In genomic region chr9:121634329-121634784, GRCh38 we compare ENCODE assay signal across 14 cellular contexts. TPM values are rescaled to one million over a fixed set of nuclear protein-coding genes. Genes with fewer than 3 reads are reported as not detected.
DNase-seq lines count a peak whose midpoint lies in the region; ATAC-seq and TF ChIP-seq lines count a peak whose summit lies in the region.
"Had no signal": no experiment of that assay in that cellular context is flagged by ENCODE, and none has a peak within 500 bp of the region (broad histone marks: within the 10 kb centered on the region; RNA-seq: fewer than 3 reads in every experiment).

No MANE protein-coding gene starts in this region.

- H3K9me3 ChIP-seq in IMR-90 (ENCODE audit: control insufficient read depth, insufficient read depth, low read length), result no peaks in the 10 kb centered on the region
- H3K9me3 ChIP-seq: SJCRH30 had no signal

- TF ChIP-seq POLR2A in IMR-90 (IDR thresholded peaks at IDR 0.05; ENCODE audit: low read depth, low read length), result no peak

- peak; percentile 41 for DNase-seq in activated CD4-positive, alpha-beta T cell treated with anti-CD3 and anti-CD28 coated beads for 36 hours
- no peak for DNase-seq in activated CD4-positive, alpha-beta T cell treated with anti-CD3 and anti-CD28 coated beads, Interleukin-2, amount 50 U/mL, for 48 hours
- DNase-seq in IMR-90, result no peak
- DNase-seq in activated naive CD8-positive, alpha-beta T cell treated with anti-CD3 and anti-CD28 coated beads, Interleukin-2, amount 50 U/mL, for 24 hours, result peak; percentile 38
- peak; percentile 56 for DNase-seq in stimulated activated CD8-positive, alpha-beta memory T cell treated with anti-CD3 and anti-CD28 coated beads, Interleukin-4, amount 100 ng/mL, for 48 hours
- no peak for DNase-seq in effector CD8-positive, alpha-beta T cell (lab: John Stamatoyannopoulos, UW)
- DNase-seq in NCI-H226, result no peak
- no peak for DNase-seq in nucleus accumbens (lab: John Stamatoyannopoulos, UW)
- DNase-seq: activated naive CD4-positive, alpha-beta T cell; DMS153; HFFc6; NCI-H510A treated with DMSO at 0.1 percent for 48 hours had no signal

- no peak overlapping the region for H2BK120ac ChIP-seq in IMR-90 (ENCODE audit: low read depth, low read length)

- no peak overlapping the region for H3K18ac ChIP-seq in IMR-90 (ENCODE audit: low read depth, low read length)

- no peaks in the 10 kb centered on the region; a peak in 1 of 4 replicates for H3K79me1 ChIP-seq in IMR-90 (ENCODE audit: low read depth in 1 of 2, low read length in 2 of 2)

- no peak for TF ChIP-seq RAD21 in IMR-90 (IDR thresholded peaks at IDR 0.05; ENCODE audit: low read length)

- H3K27me3 Mint-ChIP-seq in activated CD4-positive, alpha-beta T cell treated with anti-CD3 and anti-CD28 coated beads for 36 hours, result peaks cover 6% of the 10 kb centered on the region
- H3K27me3 Mint-ChIP-seq in activated naive CD8-positive, alpha-beta T cell treated with anti-CD3 and anti-CD28 coated beads, Interleukin-2, amount 50 U/mL, for 24 hours, result peaks cover 7% of the 10 kb centered on the region

- H3K36me3 ChIP-seq in IMR-90 (ENCODE audit: control insufficient read depth, insufficient read depth, low read length), result no peaks in the 10 kb centered on the region
- H3K36me3 ChIP-seq: SJCRH30 had no signal

- H3K4me2 ChIP-seq in IMR-90 (ENCODE audit: low read depth, low read length), result no peak overlapping the region

- CTCF ChIA-PET in activated CD4-positive, alpha-beta T cell treated with anti-CD3 and anti-CD28 coated beads for 36 hours (lab: Charles Lee), result interaction anchor here (0.7 to 0.8 kb wide), 2 partner anchors 16 to 65 kb away, joined by 3 read pairs; no protein-coding TSS in a partner anchor
- CTCF ChIA-PET in IMR-90 (lab: Yijun Ruan, JAX), result no interaction called here

- no peaks in the 10 kb centered on the region for H3K27me3 ChIP-seq in IMR-90 (ENCODE audit: control insufficient read depth, insufficient read depth, low read length)
- H3K27me3 ChIP-seq: SJCRH30 had no signal

- peaks cover 16% of the 10 kb centered on the region for H4K20me1 ChIP-seq in IMR-90 (ENCODE audit: insufficient read depth, low read length)

- no peak overlapping the region for H4K5ac ChIP-seq in IMR-90 (ENCODE audit: low read depth, low read length)

- H3K9me3 Mint-ChIP-seq in activated CD4-positive, alpha-beta T cell treated with anti-CD3 and anti-CD28 coated beads for 36 hours (ENCODE audit: low read depth), result no peaks in the 10 kb centered on the region
- no peaks in the 10 kb centered on the region for H3K9me3 Mint-ChIP-seq in activated naive CD8-positive, alpha-beta T cell treated with anti-CD3 and anti-CD28 coated beads, Interleukin-2, amount 50 U/mL, for 24 hours
- H3K9me3 Mint-ChIP-seq: HFFc6, WTC11 had no signal

- BruUV-seq in IMR-90 (replicated peaks; lab: Mats Ljungman, UMichigan), result no TSS peak

- no peak overlapping the region for H3K9ac ChIP-seq in IMR-90 (ENCODE audit: low read depth, low read length)

- no peak overlapping the region for H3K27ac Mint-ChIP-seq in activated CD4-positive, alpha-beta T cell treated with anti-CD3 and anti-CD28 coated beads for 36 hours
- peak overlapping the region; percentile 10 for H3K27ac Mint-ChIP-seq in activated naive CD8-positive, alpha-beta T cell treated with anti-CD3 and anti-CD28 coated beads, Interleukin-2, amount 50 U/mL, for 24 hours
- H3K27ac Mint-ChIP-seq: HFFc6 had no signal

- no peak overlapping the region for H3K4ac ChIP-seq in IMR-90 (ENCODE audit: low read depth, low read length)

- TF ChIP-seq CTCF in IMR-90 (conservative IDR thresholded peaks at IDR 0.05; ENCODE audit: low read depth, low read length), result no peak

- H2BK5ac ChIP-seq in IMR-90 (ENCODE audit: low read depth, low read length, poor library complexity, severe bottlenecking), result no peak overlapping the region

- H3K36me3 Mint-ChIP-seq in activated CD4-positive, alpha-beta T cell treated with anti-CD3 and anti-CD28 coated beads for 36 hours (ENCODE audit: low read depth), result no peaks in the 10 kb centered on the region
- H3K36me3 Mint-ChIP-seq in activated naive CD8-positive, alpha-beta T cell treated with anti-CD3 and anti-CD28 coated beads, Interleukin-2, amount 50 U/mL, for 24 hours (ENCODE audit: low read depth), result no peaks in the 10 kb centered on the region
- H3K36me3 Mint-ChIP-seq: WTC11 had no signal

- H2AFZ ChIP-seq in IMR-90 (replicated peaks; ENCODE audit: low read length, poor library complexity), result no peak overlapping the region

- H3K4me3 ChIP-seq in IMR-90 (ENCODE audit: insufficient read depth, low read depth, low read length), result no peak overlapping the region
- H3K4me3 ChIP-seq: SJCRH30 had no signal

- H2BK15ac ChIP-seq in IMR-90 (ENCODE audit: low read depth, low read length), result no peak overlapping the region

- dilution Hi-C loops in IMR-90 (cut with HindIII; ENCODE audit: low sequenced_read_pairs, unreplicated experiment), result no loop called here

- peak overlapping the region; percentile 60 for H2AK9ac ChIP-seq in IMR-90 (replicated peaks; ENCODE audit: low read depth, low read length, poor library complexity)

- intact Hi-C loops in activated CD4-positive, alpha-beta T cell treated with anti-CD3 and anti-CD28 coated beads for 36 hours (cut with DNase I, micrococcal nuclease), result no loop called here
- intact Hi-C loops in IMR-90 (cut with micrococcal nuclease), result no loop called here

- H3K4me1 Mint-ChIP-seq in activated CD4-positive, alpha-beta T cell treated with anti-CD3 and anti-CD28 coated beads for 36 hours, result peaks cover 4% of the 10 kb centered on the region
- peaks cover 9% of the 10 kb centered on the region for H3K4me1 Mint-ChIP-seq in activated naive CD8-positive, alpha-beta T cell treated with anti-CD3 and anti-CD28 coated beads, Interleukin-2, amount 50 U/mL, for 24 hours

- ATAC-seq in activated CD4-positive, alpha-beta T cell treated with anti-CD3 and anti-CD28 coated beads for 36 hours, result peak; percentile 74
- no peak for ATAC-seq in IMR-90 (ENCODE audit: low read depth)
- ATAC-seq in activated naive CD8-positive, alpha-beta T cell treated with anti-CD3 and anti-CD28 coated beads, Interleukin-2, amount 50 U/mL, for 24 hours, result peak; percentile 73

- no CpG with 5 or more reads among the region's 8 CpGs for WGBS in IMR-90 (ENCODE audit: extremely low coverage in 2 of 2, insufficient read length in 1 of 2), 2 experiments

- H2BK20ac ChIP-seq in IMR-90 (ENCODE audit: low read depth, low read length), result no peak overlapping the region

- H3K9me1 ChIP-seq in IMR-90 (ENCODE audit: insufficient read depth, low read length), result no peaks in the 10 kb centered on the region

- POLR2A ChIA-PET in activated CD4-positive, alpha-beta T cell treated with anti-CD3 and anti-CD28 coated beads for 36 hours (lab: Charles Lee), result no interaction called here
- POLR2A ChIA-PET in IMR-90 (lab: Charles Lee; ENCODE audit: unreplicated experiment), result no interaction called here

- H4K8ac ChIP-seq in IMR-90 (ENCODE audit: low read depth in 2 of 2, low read length in 2 of 2), result no peak overlapping the region

- H3K14ac ChIP-seq in IMR-90 (replicated peaks; ENCODE audit: low read depth, low read length), result no peak overlapping the region

- peaks cover 11% of the 10 kb centered on the region; the same call in 1 of the 2 replicates for H3K4me1 ChIP-seq in IMR-90 (ENCODE audit: control insufficient read depth, insufficient read depth, low read length)

- H3K23ac ChIP-seq in IMR-90 (ENCODE audit: low read depth, low read length), result no peak overlapping the region

- in situ Hi-C loops in IMR-90 (cut with MboI; ENCODE audit: low sequenced_read_pairs), result no loop called here

- H3K4me3 Mint-ChIP-seq in activated CD4-positive, alpha-beta T cell treated with anti-CD3 and anti-CD28 coated beads for 36 hours, result no peak overlapping the region
- no peak overlapping the region for H3K4me3 Mint-ChIP-seq in activated naive CD8-positive, alpha-beta T cell treated with anti-CD3 and anti-CD28 coated beads, Interleukin-2, amount 50 U/mL, for 24 hours
- H3K4me3 Mint-ChIP-seq: HFFc6, WTC11 had no signal

- H3K56ac ChIP-seq in IMR-90 (ENCODE audit: extremely low read depth, insufficient read depth, low read length), result no peak overlapping the region

- no peak overlapping the region for H2AK5ac ChIP-seq in IMR-90 (ENCODE audit: low read depth, low read length)

- no peak overlapping the region for H3K27ac ChIP-seq in IMR-90 (ENCODE audit: insufficient read depth, low read length)
- H3K27ac ChIP-seq: SJCRH30 had no signal

- no peak overlapping the region for H4K91ac ChIP-seq in IMR-90 (ENCODE audit: insufficient read depth, low read depth, low read length)

TF ChIP-seq in IMR-90, 13 proteins besides CTCF, POLR2A, EP300 and RAD21 (continues in another document):
- no peak for TF ChIP-seq NFE2L2 (IDR thresholded peaks at IDR 0.05; ENCODE audit: low read depth, low read length)
- TF ChIP-seq MXI1 (IDR thresholded peaks at IDR 0.05; ENCODE audit: borderline replicate concordance, low read depth, low read length), result no peak
- TF ChIP-seq MAZ (IDR thresholded peaks at IDR 0.05; ENCODE audit: borderline replicate concordance, low read depth, low read length), result no peak
- TF ChIP-seq USF2 (IDR thresholded peaks at IDR 0.05; ENCODE audit: low read depth, low read length), result no peak
- TF ChIP-seq CHD1 (IDR thresholded peaks at IDR 0.05; ENCODE audit: low read depth, low read length), result no peak
- no peak for TF ChIP-seq MAFK (IDR thresholded peaks at IDR 0.05; ENCODE audit: low read depth, low read length)
- no peak for TF ChIP-seq RFX5 (IDR thresholded peaks at IDR 0.05; ENCODE audit: low read depth, low read length)
- TF ChIP-seq RCOR1 (IDR thresholded peaks at IDR 0.05; ENCODE audit: insufficient replicate concordance, low read length), result no peak
- TF ChIP-seq BHLHE40 (IDR thresholded peaks at IDR 0.05; ENCODE audit: low read depth, low read length), result no peak
- TF ChIP-seq FOS (IDR thresholded peaks at IDR 0.05; ENCODE audit: low read depth, low read length), result no peak
- TF ChIP-seq CEBPB (IDR thresholded peaks at IDR 0.05; ENCODE audit: low read depth, low read length), result no peak
- no peak for TF ChIP-seq SMC3 (IDR thresholded peaks at IDR 0.05; ENCODE audit: low read depth, low read length)

RNA-seq across cellular contexts. Expression of gene DAB2IP, which starts 17.1 kb away (rescaled TPM):
- under 1 TPM; 0.02 to 0.28 TPM for total RNA-seq in activated CD4-positive, alpha-beta T cell treated with anti-CD3 and anti-CD28 coated beads for 36 hours
- total RNA-seq in IMR-90 (2012; rRNA removed), result 5.6 and 6.1 TPM in 2 replicates
- polyA plus RNA-seq in IMR-90 (2012; rRNA removed), result 17.2 and 20.4 TPM in 2 replicates
- polyA plus RNA-seq in IMR-90 (2012; cell fraction: cytosol; rRNA removed), result 12.2 and 16.5 TPM in 2 replicates
- polyA plus RNA-seq in IMR-90 (2012; cell fraction: nucleus; rRNA removed; ENCODE audit: low replicate concordance), result 27.8 and 42.5 TPM in 2 replicates

Comparison
In these comparisons a context has a peak if more than half of its experiments do, and no peak if none do; other contexts are left out.
1. DNase-seq: peak in activated CD4-positive, alpha-beta T cell treated with anti-CD3 and anti-CD28 coated beads for 36 hours (single experiment), activated naive CD8-positive, alpha-beta T cell treated with anti-CD3 and anti-CD28 coated beads, Interleukin-2, amount 50 U/mL, for 24 hours (single experiment) and stimulated activated CD8-positive, alpha-beta memory T cell treated with anti-CD3 and anti-CD28 coated beads, Interleukin-4, amount 100 ng/mL, for 48 hours (single experiment); none in activated CD4-positive, alpha-beta T cell treated with anti-CD3 and anti-CD28 coated beads, Interleukin-2, amount 50 U/mL, for 48 hours (0 of 2), IMR-90 (single experiment), effector CD8-positive, alpha-beta T cell (single experiment), NCI-H226 (single experiment) and nucleus accumbens (0 of 56).